Comparison of ENCODE assay signal across 8 cellular contexts in the genomic region with DNA sequence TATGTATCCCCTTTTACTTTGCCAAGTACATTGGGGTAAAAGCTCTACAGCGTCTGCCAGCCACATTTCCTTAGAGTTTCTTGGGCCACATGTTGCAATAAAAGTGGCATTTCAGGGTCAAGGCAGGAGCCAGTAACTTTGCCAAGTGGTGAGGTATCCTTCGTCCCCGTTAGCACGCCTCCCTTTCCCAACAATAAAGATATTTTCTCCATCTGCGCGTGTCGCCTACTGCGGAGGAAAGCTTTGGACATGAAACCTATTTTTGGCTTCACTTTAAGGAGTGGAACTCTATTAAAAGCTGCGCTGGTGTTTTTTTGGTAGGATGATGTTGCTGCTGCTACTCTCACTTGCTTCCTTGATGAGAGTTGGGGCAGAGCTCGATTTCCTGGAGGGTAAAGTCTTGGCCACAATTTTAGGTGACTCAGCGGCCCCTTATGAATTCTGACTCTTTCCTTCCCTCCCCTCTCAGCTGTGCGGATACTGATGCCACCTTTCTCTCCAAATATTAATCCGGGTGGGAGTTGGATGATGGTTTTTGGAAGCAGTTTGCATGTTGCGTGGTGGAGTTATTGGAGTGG. TPM values are rescaled to one million over a fixed set of nuclear protein-coding genes. Genes with fewer than 3 reads are reported as not detected.
DNase-seq lines count a peak whose midpoint lies in the region; TF ChIP-seq lines count a peak whose summit lies in the region.

No MANE protein-coding gene starts in this region.

- H3K14ac ChIP-seq in H9 (ENCODE audit: insufficient read depth, low read length): peak overlapping the region; percentile 59; the same call in 1 of the 2 replicates

- DNase-seq in EL (peak; percentile 69), H9 (no peak), left ventricle myocardium inferior (no peak), renal cortical epithelial cell (ENCODE audit: low read depth) (peak; percentile 48), NAMALWA (ENCODE audit: low spot score) (no peak), GM10266 (ENCODE audit: extremely low spot score) (no peak)
- peak; percentile 22 for DNase-seq in activated naive CD4-positive, alpha-beta T cell treated with anti-CD3 and anti-CD28 coated beads, Interleukin-2, amount 50 U/mL, for 16 hours

- no peak overlapping the region for H4K5ac ChIP-seq in H9 (ENCODE audit: insufficient read length, low read depth, low read length)

- H3K4ac ChIP-seq in H9 (ENCODE audit: low read depth, low read length): no peak overlapping the region

- no peaks in the 10 kb centered on the region for H3K79me1 ChIP-seq in H9 (ENCODE audit: insufficient read depth, low read depth, low read length, poor library complexity, severe bottlenecking)

- H3K23ac ChIP-seq in H9 (ENCODE audit: insufficient read length, low read depth, low read length): no peak overlapping the region

- H2BK5ac ChIP-seq in H9 (ENCODE audit: insufficient read length, low read length): no peak overlapping the region

- H4K20me1 ChIP-seq in H9 (ENCODE audit: control insufficient read depth, insufficient read depth, insufficient read length) (no peaks in the 10 kb centered on the region), OCI-LY1 (ENCODE audit: insufficient read depth, low read length) (no peaks in the 10 kb centered on the region)

- H2BK12ac ChIP-seq in H9 (ENCODE audit: insufficient read length, low read depth, low read length): no peak overlapping the region

- no peak overlapping the region for H2AK5ac ChIP-seq in H9 (ENCODE audit: insufficient read length, low read length)

- peaks cover 9 to 22% of the 10 kb centered on the region in 2 experiments for H3K9me3 Mint-ChIP-seq in H9

- no peak overlapping the region for H3K27ac ChIP-seq in H9 (ENCODE audit: insufficient read length, low read depth, low read length)
- peak overlapping the region; percentile 67 for H3K27ac ChIP-seq in OCI-LY1 (ENCODE audit: low read depth, low read length, poor library complexity, severe bottlenecking)
- H3K27ac ChIP-seq in left ventricle myocardium inferior (replicated peaks): peak overlapping the region; percentile 99

- no peaks in the 10 kb centered on the region for H3K27me3 ChIP-seq in H9 (ENCODE audit: insufficient read depth, low read length)
- H3K27me3 ChIP-seq in OCI-LY1 (ENCODE audit: insufficient read depth, low read length): no peaks in the 10 kb centered on the region
- H3K27me3 ChIP-seq in left ventricle myocardium inferior (ENCODE audit: low read depth): no peaks in the 10 kb centered on the region

- H3K4me2 ChIP-seq in H9 (ENCODE audit: insufficient read depth, insufficient read length, low read length) (peak overlapping the region; percentile 92), OCI-LY1 (ENCODE audit: low read length) (peak overlapping the region; percentile 92)

- H3K56ac ChIP-seq in H9 (ENCODE audit: insufficient read length, low read depth, low read length): no peak overlapping the region

- H3K27me3 Mint-ChIP-seq in H9 (ENCODE audit: low read depth): no peaks in the 10 kb centered on the region; the same call in 1 of the 2 replicates

- peaks cover 24% of the 10 kb centered on the region in 2 experiments for H3K4me1 Mint-ChIP-seq in H9

- H3K9ac ChIP-seq in H9 (ENCODE audit: extremely low read depth, insufficient read length, low read length) (peak overlapping the region; percentile 72), OCI-LY1 (ENCODE audit: low read length) (peak overlapping the region; percentile 73)

- H3K4me1 ChIP-seq in H9 (ENCODE audit: insufficient read depth, low read length) (peaks cover 2% of the 10 kb centered on the region; the same call in 1 of the 2 replicates), OCI-LY1 (ENCODE audit: insufficient read depth, low read length, severe bottlenecking) (peaks cover 27% of the 10 kb centered on the region), left ventricle myocardium inferior (peaks cover 25% of the 10 kb centered on the region)

- H2BK20ac ChIP-seq in H9 (ENCODE audit: low read depth, low read length, poor library complexity, severe bottlenecking): no peak overlapping the region

- TF ChIP-seq CTCF in H9 (conservative IDR thresholded peaks at IDR 0.05) (no peak), OCI-LY1 (IDR thresholded peaks at IDR 0.05; ENCODE audit: low read length) (no peak), left ventricle myocardium inferior (IDR thresholded peaks at IDR 0.05; ENCODE audit: borderline replicate concordance) (no peak), GM10266 (IDR thresholded peaks at IDR 0.05; ENCODE audit: control insufficient read depth, insufficient read depth, low read depth, missing control alignments) (no peak)

- H3K18ac ChIP-seq in H9 (ENCODE audit: insufficient read length, low read depth, low read length): peak overlapping the region; percentile 5

- no peaks in the 10 kb centered on the region for H3K9me2 ChIP-seq in OCI-LY1 (ENCODE audit: low read depth, low read length)

- no peak overlapping the region for H2BK120ac ChIP-seq in H9 (ENCODE audit: low read depth, low read length, poor library complexity, severe bottlenecking)

- intact Hi-C loops in left ventricle myocardium inferior (cut with micrococcal nuclease): no loop called here

- H3K4me3 ChIP-seq in OCI-LY1 (ENCODE audit: low read depth, low read length, poor library complexity, severe bottlenecking) (peak overlapping the region; percentile 81), left ventricle myocardium inferior (peak overlapping the region; percentile 92)

- no CpG with 5 or more reads among the region's 14 CpGs for WGBS in H9 (ENCODE audit: extremely low coverage, insufficient read length, low lambda C conversion rate)

- H3T11ph ChIP-seq in H9 (ENCODE audit: low read length): no peak overlapping the region

- no peak overlapping the region for H4K91ac ChIP-seq in H9 (ENCODE audit: insufficient read length, low read depth, low read length)

- H3K23me2 ChIP-seq in H9 (ENCODE audit: insufficient read length, low read depth, low read length, poor library complexity, severe bottlenecking): peaks cover 8% of the 10 kb centered on the region

- no peaks in the 10 kb centered on the region for H3K9me3 ChIP-seq in H9 (ENCODE audit: control insufficient read depth, low read depth, low read length)
- H3K9me3 ChIP-seq in OCI-LY1 (ENCODE audit: low read length): no peaks in the 10 kb centered on the region
- peaks cover 22% of the 10 kb centered on the region for H3K9me3 ChIP-seq in left ventricle myocardium inferior (replicated peaks)

- peak overlapping the region; percentile 46 for H2AFZ ChIP-seq in H9 (ENCODE audit: low read length)
- H2AFZ ChIP-seq in OCI-LY1 (ENCODE audit: low read length): peak overlapping the region; percentile 43; the same call in 1 of the 2 replicates

- no peak overlapping the region for H4K8ac ChIP-seq in H9 (replicated peaks; ENCODE audit: insufficient read length, low read depth, low read length)

- peak overlapping the region; percentile 90 to 95 for H3K4me3 Mint-ChIP-seq in H9

- H3K36me3 ChIP-seq in OCI-LY1 (ENCODE audit: insufficient read depth, low read length) (no peaks in the 10 kb centered on the region; the same call in 1 of the 2 replicates), left ventricle myocardium inferior (no peaks in the 10 kb centered on the region)

- no peak overlapping the region for H2BK15ac ChIP-seq in H9 (ENCODE audit: low read depth, low read length)

- H3F3A ChIP-seq in OCI-LY1 (ENCODE audit: insufficient read depth, low read length): no peaks in the 10 kb centered on the region

- H3K79me2 ChIP-seq in H9 (ENCODE audit: insufficient read depth, low read length) (peaks cover 16% of the 10 kb centered on the region; the same call in 1 of the 2 replicates), OCI-LY1 (ENCODE audit: insufficient read depth, low read length) (peaks cover 22% of the 10 kb centered on the region)

- H3K27ac Mint-ChIP-seq in H9: peak overlapping the region; percentile 49 to 93 (median 91); a peak in 3 of 7 replicates

- peaks cover 16 to 41% (median 34%) of the 10 kb centered on the region in 3 experiments for H3K36me3 Mint-ChIP-seq in H9 (ENCODE audit: insufficient read depth in 1 of 3, low read depth in 3 of 3)

RNA-seq across cellular contexts. Expression of gene CCDC91, which starts 0.9 kb away (rescaled TPM):
- total RNA-seq in H9 (2021) (19.6 and 22.7 TPM in 2 replicates), left ventricle myocardium inferior (46.4 TPM), renal cortical epithelial cell (39.8 and 41.8 TPM in 2 replicates)

Comparison
In these comparisons a context has a peak if more than half of its experiments do, and no peak if none do; other contexts are left out.
1. DNase-seq: peak in EL (single experiment), activated naive CD4-positive, alpha-beta T cell treated with anti-CD3 and anti-CD28 coated beads, Interleukin-2, amount 50 U/mL, for 16 hours (single experiment) and renal cortical epithelial cell (single experiment); none in H9 (single experiment), left ventricle myocardium inferior (single experiment), NAMALWA (single experiment) and GM10266 (single experiment).